ENCODE assay signal across 1 cellular context in the genomic region with DNA sequence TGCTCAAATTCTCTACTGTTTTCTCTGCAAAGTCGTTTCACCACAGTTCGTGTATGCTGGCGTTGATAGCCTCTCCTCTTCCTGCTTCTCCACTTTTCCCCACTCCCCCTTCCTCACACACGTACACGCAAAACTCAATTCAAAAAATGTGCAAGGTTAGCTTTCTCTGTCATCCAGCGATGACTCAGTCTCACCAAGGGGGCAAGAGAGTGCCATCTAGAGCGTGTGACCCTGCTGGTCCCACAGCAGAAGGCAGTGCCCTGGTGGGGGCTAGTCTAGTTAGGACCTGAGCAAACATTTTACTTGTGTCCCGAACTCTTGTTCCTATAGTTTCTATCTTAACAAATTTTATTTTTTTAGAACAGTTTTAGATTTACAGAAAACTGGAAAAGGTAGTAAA.
TF ChIP-seq lines count a peak whose summit lies in the region.

No MANE protein-coding gene starts in this region.

TF ChIP-seq in WTC11, 78 proteins besides CTCF, POLR2A, EP300 and RAD21 (continued from another document):
- TF ChIP-seq, protein P1, sequence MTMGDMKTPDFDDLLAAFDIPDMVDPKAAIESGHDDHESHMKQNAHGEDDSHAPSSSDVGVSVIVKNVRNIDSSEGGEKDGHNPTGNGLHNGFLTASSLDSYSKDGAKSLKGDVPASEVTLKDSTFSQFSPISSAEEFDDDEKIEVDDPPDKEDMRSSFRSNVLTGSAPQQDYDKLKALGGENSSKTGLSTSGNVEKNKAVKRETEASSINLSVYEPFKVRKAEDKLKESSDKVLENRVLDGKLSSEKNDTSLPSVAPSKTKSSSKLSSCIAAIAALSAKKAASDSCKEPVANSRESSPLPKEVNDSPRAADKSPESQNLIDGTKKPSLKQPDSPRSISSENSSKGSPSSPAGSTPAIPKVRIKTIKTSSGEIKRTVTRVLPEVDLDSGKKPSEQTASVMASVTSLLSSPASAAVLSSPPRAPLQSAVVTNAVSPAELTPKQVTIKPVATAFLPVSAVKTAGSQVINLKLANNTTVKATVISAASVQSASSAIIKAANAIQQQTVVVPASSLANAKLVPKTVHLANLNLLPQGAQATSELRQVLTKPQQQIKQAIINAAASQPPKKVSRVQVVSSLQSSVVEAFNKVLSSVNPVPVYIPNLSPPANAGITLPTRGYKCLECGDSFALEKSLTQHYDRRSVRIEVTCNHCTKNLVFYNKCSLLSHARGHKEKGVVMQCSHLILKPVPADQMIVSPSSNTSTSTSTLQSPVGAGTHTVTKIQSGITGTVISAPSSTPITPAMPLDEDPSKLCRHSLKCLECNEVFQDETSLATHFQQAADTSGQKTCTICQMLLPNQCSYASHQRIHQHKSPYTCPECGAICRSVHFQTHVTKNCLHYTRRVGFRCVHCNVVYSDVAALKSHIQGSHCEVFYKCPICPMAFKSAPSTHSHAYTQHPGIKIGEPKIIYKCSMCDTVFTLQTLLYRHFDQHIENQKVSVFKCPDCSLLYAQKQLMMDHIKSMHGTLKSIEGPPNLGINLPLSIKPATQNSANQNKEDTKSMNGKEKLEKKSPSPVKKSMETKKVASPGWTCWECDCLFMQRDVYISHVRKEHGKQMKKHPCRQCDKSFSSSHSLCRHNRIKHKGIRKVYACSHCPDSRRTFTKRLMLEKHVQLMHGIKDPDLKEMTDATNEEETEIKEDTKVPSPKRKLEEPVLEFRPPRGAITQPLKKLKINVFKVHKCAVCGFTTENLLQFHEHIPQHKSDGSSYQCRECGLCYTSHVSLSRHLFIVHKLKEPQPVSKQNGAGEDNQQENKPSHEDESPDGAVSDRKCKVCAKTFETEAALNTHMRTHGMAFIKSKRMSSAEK (CRISPR knock-in tag; IDR thresholded peaks at IDR 0.05; ENCODE audit: borderline replicate concordance): no peak
- no peak for TF ChIP-seq SP1 (CRISPR knock-in tag; conservative IDR thresholded peaks at IDR 0.05)
- no peak for TF ChIP-seq FOXJ3 (CRISPR knock-in tag; IDR thresholded peaks at IDR 0.05; ENCODE audit: borderline replicate concordance)
- TF ChIP-seq, protein P2, sequence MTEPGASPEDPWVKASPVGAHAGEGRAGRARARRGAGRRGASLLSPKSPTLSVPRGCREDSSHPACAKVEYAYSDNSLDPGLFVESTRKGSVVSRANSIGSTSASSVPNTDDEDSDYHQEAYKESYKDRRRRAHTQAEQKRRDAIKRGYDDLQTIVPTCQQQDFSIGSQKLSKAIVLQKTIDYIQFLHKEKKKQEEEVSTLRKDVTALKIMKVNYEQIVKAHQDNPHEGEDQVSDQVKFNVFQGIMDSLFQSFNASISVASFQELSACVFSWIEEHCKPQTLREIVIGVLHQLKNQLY (CRISPR knock-in tag; IDR thresholded peaks at IDR 0.05): no peak
- TF ChIP-seq SMAD4 (CRISPR knock-in tag; IDR thresholded peaks at IDR 0.05): no peak
- TF ChIP-seq, protein P3, sequence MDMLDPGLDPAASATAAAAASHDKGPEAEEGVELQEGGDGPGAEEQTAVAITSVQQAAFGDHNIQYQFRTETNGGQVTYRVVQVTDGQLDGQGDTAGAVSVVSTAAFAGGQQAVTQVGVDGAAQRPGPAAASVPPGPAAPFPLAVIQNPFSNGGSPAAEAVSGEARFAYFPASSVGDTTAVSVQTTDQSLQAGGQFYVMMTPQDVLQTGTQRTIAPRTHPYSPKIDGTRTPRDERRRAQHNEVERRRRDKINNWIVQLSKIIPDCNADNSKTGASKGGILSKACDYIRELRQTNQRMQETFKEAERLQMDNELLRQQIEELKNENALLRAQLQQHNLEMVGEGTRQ (CRISPR knock-in tag; IDR thresholded peaks at IDR 0.05): no peak
TF ChIP-seq in WTC11: peak in this region for 0.
